Comparison of ENCODE assay signal across 13 cellular contexts in the genomic region with DNA sequence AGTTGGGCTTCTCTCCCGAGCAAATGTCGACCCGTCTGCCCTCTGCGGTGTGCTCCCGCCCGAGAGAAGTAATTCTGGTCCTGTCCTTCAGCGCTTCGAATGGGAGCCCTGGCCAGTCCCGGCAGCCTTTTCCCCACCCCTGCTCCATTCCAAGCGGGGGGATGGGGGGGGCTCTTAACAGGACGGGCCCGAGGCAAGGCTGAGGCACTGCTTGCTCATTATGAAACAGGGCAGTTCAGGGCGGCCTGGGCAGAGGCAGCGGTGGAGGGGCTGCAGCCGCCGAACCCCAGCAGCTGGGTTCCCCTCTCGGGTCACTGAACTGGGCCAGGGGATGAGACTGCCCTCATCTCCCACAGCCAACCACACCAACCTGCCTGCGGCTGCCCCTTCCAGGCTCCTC. TPM values are rescaled to one million over a fixed set of nuclear protein-coding genes. Genes with fewer than 3 reads are reported as not detected.
DNase-seq lines count a peak whose midpoint lies in the region; ATAC-seq lines count a peak whose summit lies in the region.
"Had no signal": no experiment of that assay in that cellular context is flagged by ENCODE, and none has a peak within 500 bp of the region (broad histone marks: within the 10 kb centered on the region; RNA-seq: fewer than 3 reads in every experiment).

No MANE protein-coding gene starts in this region.

- peaks cover 6% of the 10 kb centered on the region for H3K4me1 Mint-ChIP-seq in activated T-helper 1 cell treated with anti-CD3 and anti-CD28 coated beads, Interleukin-12 subunit alpha, Interleukin-12 subunit beta, Interleukin-2, Interleukin-4 antibody, amounts not matched to agents 30 ng/mL and 10 ng/mL and 1 ng/mL, durations not matched to agents 14 hours and 24 hours and 36 hours (ENCODE audit: low read depth)
- no peaks in the 10 kb centered on the region for H3K4me1 Mint-ChIP-seq in T-helper 2 cell treated with Interferon-gamma antibody and Interleukin-4, amounts not matched to agents 5 μg/mL and 100 μg/mL, for 36 hours (ENCODE audit: low read depth)

- peaks cover 19% of the 10 kb centered on the region for H3K4me1 ChIP-seq in iPS-15b (ENCODE audit: control insufficient read depth, insufficient read depth, low read length)

- DNase-seq in caudate nucleus (lab: John Stamatoyannopoulos, UW): peak in 14 of 61 donors; percentile 3 to 39 (median 21)
- peak; percentile 82 for DNase-seq in retina
- DNase-seq in CD1c-positive myeloid dendritic cell (ENCODE audit: extremely low spot score): no peak
- DNase-seq in activated T-helper 1 cell treated with anti-CD3 and anti-CD28 coated beads, Interleukin-12 subunit alpha, Interleukin-12 subunit beta, Interleukin-2, Interleukin-4 antibody, amounts not matched to agents 30 ng/mL and 10 ng/mL and 1 ng/mL, durations not matched to agents 14 hours and 24 hours and 36 hours (ENCODE audit: low spot score): no peak
- DNase-seq in inferior parietal cortex (ENCODE audit: extremely low spot score): no peak
- DNase-seq in T-helper 2 cell treated with Interferon-gamma antibody and Interleukin-4, amounts not matched to agents 5 μg/mL and 100 μg/mL, for 36 hours (ENCODE audit: low spot score): no peak
- DNase-seq: activated CD4-positive, alpha-beta T cell treated with anti-CD3 and anti-CD28 coated beads for 36 hours; DND-41; NCI-H345; stimulated activated naive CD4-positive, alpha-beta T cell treated with Interleukin-2 at 50 U/mL for 16 hours had no signal

- H3K9me3 Mint-ChIP-seq in activated T-helper 1 cell treated with anti-CD3 and anti-CD28 coated beads, Interleukin-12 subunit alpha, Interleukin-12 subunit beta, Interleukin-2, Interleukin-4 antibody, amounts not matched to agents 30 ng/mL and 10 ng/mL and 1 ng/mL, durations not matched to agents 14 hours and 24 hours and 36 hours: no peaks in the 10 kb centered on the region
- H3K9me3 Mint-ChIP-seq in T-helper 2 cell treated with Interferon-gamma antibody and Interleukin-4, amounts not matched to agents 5 μg/mL and 100 μg/mL, for 36 hours: no peaks in the 10 kb centered on the region

- no peak overlapping the region for H3K4me3 ChIP-seq in iPS-15b (ENCODE audit: low read depth, low read length)

- intact Hi-C loops in activated T-helper 1 cell treated with anti-CD3 and anti-CD28 coated beads, Interleukin-12 subunit alpha, Interleukin-12 subunit beta, Interleukin-2, Interleukin-4 antibody, amounts not matched to agents 30 ng/mL and 10 ng/mL and 1 ng/mL, durations not matched to agents 14 hours and 24 hours and 36 hours (cut with micrococcal nuclease): no loop called here

- no peak overlapping the region for H3K27ac Mint-ChIP-seq in activated T-helper 1 cell treated with anti-CD3 and anti-CD28 coated beads, Interleukin-12 subunit alpha, Interleukin-12 subunit beta, Interleukin-2, Interleukin-4 antibody, amounts not matched to agents 30 ng/mL and 10 ng/mL and 1 ng/mL, durations not matched to agents 14 hours and 24 hours and 36 hours
- H3K27ac Mint-ChIP-seq in T-helper 2 cell treated with Interferon-gamma antibody and Interleukin-4, amounts not matched to agents 5 μg/mL and 100 μg/mL, for 36 hours: no peak overlapping the region
- H3K27ac Mint-ChIP-seq: activated CD4-positive, alpha-beta T cell treated with anti-CD3 and anti-CD28 coated beads for 36 hours had no signal

- H3K36me3 Mint-ChIP-seq in activated T-helper 1 cell treated with anti-CD3 and anti-CD28 coated beads, Interleukin-12 subunit alpha, Interleukin-12 subunit beta, Interleukin-2, Interleukin-4 antibody, amounts not matched to agents 30 ng/mL and 10 ng/mL and 1 ng/mL, durations not matched to agents 14 hours and 24 hours and 36 hours (ENCODE audit: low read depth): no peaks in the 10 kb centered on the region
- H3K36me3 Mint-ChIP-seq in T-helper 2 cell treated with Interferon-gamma antibody and Interleukin-4, amounts not matched to agents 5 μg/mL and 100 μg/mL, for 36 hours (ENCODE audit: low read depth): no peaks in the 10 kb centered on the region

- H3K4me3 Mint-ChIP-seq in activated T-helper 1 cell treated with anti-CD3 and anti-CD28 coated beads, Interleukin-12 subunit alpha, Interleukin-12 subunit beta, Interleukin-2, Interleukin-4 antibody, amounts not matched to agents 30 ng/mL and 10 ng/mL and 1 ng/mL, durations not matched to agents 14 hours and 24 hours and 36 hours: no peak overlapping the region
- H3K4me3 Mint-ChIP-seq in T-helper 2 cell treated with Interferon-gamma antibody and Interleukin-4, amounts not matched to agents 5 μg/mL and 100 μg/mL, for 36 hours: no peak overlapping the region
- H3K4me3 Mint-ChIP-seq: activated CD4-positive, alpha-beta T cell treated with anti-CD3 and anti-CD28 coated beads for 36 hours had no signal

- H3K36me3 ChIP-seq in iPS-15b (ENCODE audit: control insufficient read depth, insufficient read depth, low read length): no peaks in the 10 kb centered on the region
- H3K36me3 ChIP-seq: neutrophil had no signal

- ATAC-seq in GM21529 (IDR thresholded peaks at IDR 0.05; ENCODE audit: unreplicated experiment): peak; percentile 43
- ATAC-seq: activated CD4-positive, alpha-beta T cell treated with anti-CD3 and anti-CD28 coated beads for 36 hours had no signal

- peaks cover 2% of the 10 kb centered on the region for H3K27me3 Mint-ChIP-seq in activated T-helper 1 cell treated with anti-CD3 and anti-CD28 coated beads, Interleukin-12 subunit alpha, Interleukin-12 subunit beta, Interleukin-2, Interleukin-4 antibody, amounts not matched to agents 30 ng/mL and 10 ng/mL and 1 ng/mL, durations not matched to agents 14 hours and 24 hours and 36 hours (ENCODE audit: insufficient read depth)
- no peaks in the 10 kb centered on the region for H3K27me3 Mint-ChIP-seq in T-helper 2 cell treated with Interferon-gamma antibody and Interleukin-4, amounts not matched to agents 5 μg/mL and 100 μg/mL, for 36 hours (ENCODE audit: low read depth)
- H3K27me3 Mint-ChIP-seq: activated CD4-positive, alpha-beta T cell treated with anti-CD3 and anti-CD28 coated beads for 36 hours had no signal

- no peaks in the 10 kb centered on the region for H3K9me3 ChIP-seq in iPS-15b (ENCODE audit: control insufficient read depth, insufficient read depth, low read length)
- H3K9me3 ChIP-seq: neutrophil had no signal

- H3K27ac ChIP-seq in caudate nucleus (ENCODE audit: low read depth, low read length): peak overlapping the region; percentile 20
- H3K27ac ChIP-seq: neutrophil had no signal

- no peaks in the 10 kb centered on the region for H3K27me3 ChIP-seq in iPS-15b (ENCODE audit: control insufficient read depth, insufficient read depth, low read length)
- H3K27me3 ChIP-seq: neutrophil had no signal

- peak overlapping the region; percentile 58 for H3K9ac ChIP-seq in iPS-15b (ENCODE audit: low read depth, low read length)

RNA-seq across cellular contexts. Expression of gene BACE1-AS, which starts 9.2 kb away (rescaled TPM):
- 4.8 and 5.7 TPM in 2 replicates for total RNA-seq in activated T-helper 1 cell treated with anti-CD3 and anti-CD28 coated beads, Interleukin-12 subunit alpha, Interleukin-12 subunit beta, Interleukin-2, Interleukin-4 antibody, amounts not matched to agents 30 ng/mL and 10 ng/mL and 1 ng/mL, durations not matched to agents 14 hours and 24 hours and 36 hours

RNA-seq across cellular contexts. Expression of gene BACE1, which starts 15.8 kb away (rescaled TPM):
- total RNA-seq in activated T-helper 1 cell treated with anti-CD3 and anti-CD28 coated beads, Interleukin-12 subunit alpha, Interleukin-12 subunit beta, Interleukin-2, Interleukin-4 antibody, amounts not matched to agents 30 ng/mL and 10 ng/mL and 1 ng/mL, durations not matched to agents 14 hours and 24 hours and 36 hours: 0.13 and 0.27 TPM in 2 replicates

RNA-seq across cellular contexts. Expression of gene CEP164, which starts 27.4 kb away (rescaled TPM):
- 37.2 and 43.5 TPM in 2 replicates for total RNA-seq in activated T-helper 1 cell treated with anti-CD3 and anti-CD28 coated beads, Interleukin-12 subunit alpha, Interleukin-12 subunit beta, Interleukin-2, Interleukin-4 antibody, amounts not matched to agents 30 ng/mL and 10 ng/mL and 1 ng/mL, durations not matched to agents 14 hours and 24 hours and 36 hours
